9 cellular contexts compared by ENCODE assay signal in genomic region chr1:2277741-2278488, GRCh38. TPM values are rescaled to one million over a fixed set of nuclear protein-coding genes. Genes with fewer than 3 reads are reported as not detected.
DNase-seq lines count a peak whose midpoint lies in the region; ATAC-seq and TF ChIP-seq lines count a peak whose summit lies in the region.
"Had no signal": no experiment of that assay in that cellular context is flagged by ENCODE, and none has a peak within 500 bp of the region (broad histone marks: within the 10 kb centered on the region; RNA-seq: fewer than 3 reads in every experiment).

No MANE protein-coding gene starts in this region.

- ATAC-seq in left lobe of liver (peak; percentile 57), GM19035 (IDR thresholded peaks at IDR 0.05; ENCODE audit: unreplicated experiment) (no peak)

- H3K79me2 ChIP-seq in smooth muscle cell (ENCODE audit: low read depth), result peaks cover 76% of the 10 kb centered on the region

- H2AFZ ChIP-seq in smooth muscle cell (ENCODE audit: low read depth), result no peak overlapping the region

- H3K36me3 ChIP-seq in HEK293 (ENCODE audit: control insufficient read depth in 2 of 2, insufficient read depth in 1 of 2, low read length in 2 of 2), result peaks cover 0 to 35% of the 10 kb centered on the region in 2 experiments; a peak in 2 of 3 replicates
- no peaks in the 10 kb centered on the region for H3K36me3 ChIP-seq in smooth muscle cell (ENCODE audit: low read depth)

- CTCF ChIA-PET in HEK293 (lab: Yijun Ruan, JAX), result no interaction called here

- WGBS in smooth muscle cell (ENCODE audit: low lambda C conversion rate), result 90% methylated on average over 25 of the region's 25 CpGs

- H3K4me3 ChIP-seq in HEK293 (ENCODE audit: low read depth, low read length) (no peak overlapping the region), smooth muscle cell (no peak overlapping the region)

- H3K9me3 ChIP-seq in HEK293 (ENCODE audit: control insufficient read depth, insufficient read depth, low read depth, low read length) (no peaks in the 10 kb centered on the region), smooth muscle cell (replicated peaks; ENCODE audit: low read depth) (no peaks in the 10 kb centered on the region)

- H4K20me1 ChIP-seq in smooth muscle cell (ENCODE audit: low read depth), result peaks cover 78% of the 10 kb centered on the region

- POLR2A ChIA-PET in HEK293 (lab: Yijun Ruan, JAX), result no interaction called here

- no peaks in the 10 kb centered on the region for H3K27me3 ChIP-seq in smooth muscle cell (ENCODE audit: low read depth)

- H3K9ac ChIP-seq in smooth muscle cell (ENCODE audit: low read depth), result no peak overlapping the region

- H3K27ac ChIP-seq in HEK293 (ENCODE audit: extremely low read depth, low read depth, low read length) (0 out of 2 replicates have a peak overlapping the region, but pooled peaks have one; percentile 36), cingulate gyrus (ENCODE audit: low read depth, low read length) (peak overlapping the region; percentile 33), smooth muscle cell (ENCODE audit: low read depth) (peak overlapping the region; percentile 63)

- H3K4me1 ChIP-seq in HEK293 (ENCODE audit: control insufficient read depth, insufficient read depth, low read length) (peaks cover 4% of the 10 kb centered on the region; the same call in 1 of the 2 replicates), smooth muscle cell (ENCODE audit: low read depth) (peaks cover 41% of the 10 kb centered on the region)

- peak overlapping the region; percentile 80 for H3K4me2 ChIP-seq in smooth muscle cell

- DNase-seq in left lobe of liver (ENCODE audit: low spot score), result no peak
- no peak for DNase-seq in smooth muscle cell (lab: John Stamatoyannopoulos, UW; ENCODE audit: unreplicated experiment)
- DNase-seq in amygdala (lab: John Stamatoyannopoulos, UW), result no peak
- no peak for DNase-seq in putamen (ENCODE audit: low spot score)
- no peak for DNase-seq in NCI-H146 treated with DMSO at 0.1 percent for 48 hours (lab: John Stamatoyannopoulos, UW; ENCODE audit: unreplicated experiment)
- DNase-seq: stimulated activated CD8-positive, alpha-beta memory T cell treated with anti-CD3 and anti-CD28 coated beads, Interleukin-4, amount 100 ng/mL, for 48 hours had no signal

- TF ChIP-seq CTCF in HEK293 (tag by site-specific recombination; IDR thresholded peaks at IDR 0.05) (no peak), smooth muscle cell (IDR thresholded peaks at IDR 0.05; ENCODE audit: borderline replicate concordance, insufficient read depth, poor library complexity, severe bottlenecking) (no peak)

- H3F3A ChIP-seq in smooth muscle cell (ENCODE audit: low read depth), result no peaks in the 10 kb centered on the region

TF ChIP-seq in HEK293, 187 proteins besides CTCF, POLR2A, EP300 and RAD21:
- TF ChIP-seq KLF1 (tag by site-specific recombination; IDR thresholded peaks at IDR 0.05) (peak; percentile 89), ZSCAN4 (tag by site-specific recombination; IDR thresholded peaks at IDR 0.05) (peak; percentile 39; the same call in 1 of the 2 replicates), ZNF670 (tag by site-specific recombination; IDR thresholded peaks at IDR 0.05; ENCODE audit: low read depth) (no peak), SETDB1 (IDR thresholded peaks at IDR 0.05; ENCODE audit: insufficient read length, low read length) (peak; percentile 2), IKZF3 (tag by site-specific recombination; IDR thresholded peaks at IDR 0.05) (no peak), ZNF335 (tag by site-specific recombination; conservative IDR thresholded peaks at IDR 0.05) (no peak), PATZ1 (tag by site-specific recombination; IDR thresholded peaks at IDR 0.05) (no peak), ZNF266 (tag by site-specific recombination; IDR thresholded peaks at IDR 0.05; ENCODE audit: low read depth) (no peak), MYNN (tag by site-specific recombination; IDR thresholded peaks at IDR 0.05; ENCODE audit: borderline replicate concordance) (no peak), ZNF341 (tag by site-specific recombination; IDR thresholded peaks at IDR 0.05; ENCODE audit: low read depth) (no peak), ZNF704 (tag by site-specific recombination; IDR thresholded peaks at IDR 0.05) (no peak), TRIM28 (IDR thresholded peaks at IDR 0.05; ENCODE audit: borderline replicate concordance, low read length) (0 out of 2 replicates have a peak, but pooled peaks have one; percentile 32), ZNF48 (tag by site-specific recombination; IDR thresholded peaks at IDR 0.05) (no peak)

RNA-seq across cellular contexts. Expression of gene SKI, which starts 49.8 kb away (rescaled TPM):
- total RNA-seq in left lobe of liver, result 38.8 TPM
- 14.4 and 19.6 TPM in 2 replicates for total RNA-seq in smooth muscle cell
- polyA plus RNA-seq in smooth muscle cell, result 4.2 and 6.8 TPM in 2 replicates
